Comparison of ENCODE assay signal across 8 cellular contexts in genomic region chr1:203305809-203306088, GRCh38. TPM values are rescaled to one million over a fixed set of nuclear protein-coding genes. Genes with fewer than 3 reads are reported as not detected.
DNase-seq lines count a peak whose midpoint lies in the region; ATAC-seq lines count a peak whose summit lies in the region.

No MANE protein-coding gene starts in this region.

- no peaks in the 10 kb centered on the region for H3K36me3 ChIP-seq in MG63
- H3K36me3 ChIP-seq in naive thymus-derived CD4-positive, alpha-beta T cell (ENCODE audit: control insufficient read depth in 2 of 3, insufficient read depth in 3 of 3, low read length in 3 of 3) = peaks cover 13 to 47% (median 21%) of the 10 kb centered on the region in 3 experiments

- peaks cover 48% of the 10 kb centered on the region for H3K36me3 Mint-ChIP-seq in T-helper 1 cell treated with Interleukin-12 subunit alpha and Interleukin-12 subunit beta and Interleukin-4 antibody, amounts not matched to agents 30 μg/mL and 1 μg/mL, for 36 hours (ENCODE audit: low read depth)
- H3K36me3 Mint-ChIP-seq in effector memory CD8-positive, alpha-beta T cell (ENCODE audit: insufficient read depth) = peaks cover 70% of the 10 kb centered on the region
- peaks cover 16 to 43% (median 37%) of the 10 kb centered on the region in 5 donors for H3K36me3 Mint-ChIP-seq in naive thymus-derived CD4-positive, alpha-beta T cell

- peak overlapping the region; percentile 97 for H3K4me3 Mint-ChIP-seq in T-helper 1 cell treated with Interleukin-12 subunit alpha and Interleukin-12 subunit beta and Interleukin-4 antibody, amounts not matched to agents 30 μg/mL and 1 μg/mL, for 36 hours
- H3K4me3 Mint-ChIP-seq in effector memory CD8-positive, alpha-beta T cell = peak overlapping the region; percentile 98
- peak overlapping the region; percentile 89 to 100 (median 96) for H3K4me3 Mint-ChIP-seq in naive thymus-derived CD4-positive, alpha-beta T cell

- peak overlapping the region; percentile 91 for H3K27ac Mint-ChIP-seq in T-helper 1 cell treated with Interleukin-12 subunit alpha and Interleukin-12 subunit beta and Interleukin-4 antibody, amounts not matched to agents 30 μg/mL and 1 μg/mL, for 36 hours
- peak overlapping the region; percentile 99 to 100 for H3K27ac Mint-ChIP-seq in effector memory CD8-positive, alpha-beta T cell
- H3K27ac Mint-ChIP-seq in naive thymus-derived CD4-positive, alpha-beta T cell = peak overlapping the region; percentile 96 to 100 (median 98)

- CTCF ChIA-PET in naive thymus-derived CD4-positive, alpha-beta T cell (lab: Charles Lee) = interaction anchor here (1.0 to 9.5 kb wide), 9 partner anchors 8 to 36 kb away, joined by 3 to 160 read pairs (median 35); no protein-coding TSS in a partner anchor

- POLR2A ChIA-PET in naive thymus-derived CD4-positive, alpha-beta T cell (lab: Charles Lee) = interaction anchor here (2.0 to 24.2 kb wide), 5 partner anchors 16 to 208 kb away, joined by 4 to 1812 read pairs (median 199); no protein-coding TSS in a partner anchor

- peak overlapping the region; percentile 100 for H3K27ac ChIP-seq in naive thymus-derived CD4-positive, alpha-beta T cell (ENCODE audit: low read depth, low read length)

- H3K4me1 ChIP-seq in naive thymus-derived CD4-positive, alpha-beta T cell (ENCODE audit: control insufficient read depth in 2 of 2, insufficient read depth in 2 of 2, low read length in 2 of 2) = peaks cover 22 to 40% of the 10 kb centered on the region in 2 donors

- H3K27me3 Mint-ChIP-seq in T-helper 1 cell treated with Interleukin-12 subunit alpha and Interleukin-12 subunit beta and Interleukin-4 antibody, amounts not matched to agents 30 μg/mL and 1 μg/mL, for 36 hours (ENCODE audit: low read depth) = no peaks in the 10 kb centered on the region
- no peaks in the 10 kb centered on the region for H3K27me3 Mint-ChIP-seq in effector memory CD8-positive, alpha-beta T cell
- no peaks in the 10 kb centered on the region for H3K27me3 Mint-ChIP-seq in naive thymus-derived CD4-positive, alpha-beta T cell

- peak; percentile 3 for ATAC-seq in effector memory CD8-positive, alpha-beta T cell (replicated peaks)
- peak; percentile 0 for ATAC-seq in naive thymus-derived CD4-positive, alpha-beta T cell
- ATAC-seq in GM19455 (IDR thresholded peaks at IDR 0.05; ENCODE audit: unreplicated experiment) = no peak
- no peak for ATAC-seq in HG02798 (IDR thresholded peaks at IDR 0.05; ENCODE audit: poor library complexity, unreplicated experiment)

- no peaks in the 10 kb centered on the region for H3K9me3 Mint-ChIP-seq in T-helper 1 cell treated with Interleukin-12 subunit alpha and Interleukin-12 subunit beta and Interleukin-4 antibody, amounts not matched to agents 30 μg/mL and 1 μg/mL, for 36 hours
- H3K9me3 Mint-ChIP-seq in effector memory CD8-positive, alpha-beta T cell = no peaks in the 10 kb centered on the region
- peaks cover 0 to 4% (median 0%) of the 10 kb centered on the region in 11 donors for H3K9me3 Mint-ChIP-seq in naive thymus-derived CD4-positive, alpha-beta T cell

- DNase-seq in T-helper 1 cell (no peak), MG63 (no peak), GDM1 (lab: John Stamatoyannopoulos, UW) (no peak)
- no peak for DNase-seq in effector memory CD8-positive, alpha-beta T cell
- DNase-seq in naive thymus-derived CD4-positive, alpha-beta T cell = no peak

- intact Hi-C loops in naive thymus-derived CD4-positive, alpha-beta T cell (cut with micrococcal nuclease) = loop anchor here (1.0 to 5.0 kb wide), 8 partner anchors 15 to 498 kb away; partner anchors contain the start of genes ATP2B4 (in 1 of the 2) and KDM5B (in 1 of the 2)

- peaks cover 56% of the 10 kb centered on the region for H3K4me1 Mint-ChIP-seq in T-helper 1 cell treated with Interleukin-12 subunit alpha and Interleukin-12 subunit beta and Interleukin-4 antibody, amounts not matched to agents 30 μg/mL and 1 μg/mL, for 36 hours (ENCODE audit: low read depth)
- H3K4me1 Mint-ChIP-seq in effector memory CD8-positive, alpha-beta T cell (ENCODE audit: low read depth in 2 of 2) = peaks cover 52 to 59% of the 10 kb centered on the region in 2 donors
- H3K4me1 Mint-ChIP-seq in naive thymus-derived CD4-positive, alpha-beta T cell = peaks cover 54 to 64% (median 59%) of the 10 kb centered on the region in 7 donors

- H3K4me3 ChIP-seq in MG63 = peak overlapping the region; percentile 75
- H3K4me3 ChIP-seq in naive thymus-derived CD4-positive, alpha-beta T cell (ENCODE audit: low read length) = peak overlapping the region; percentile 86

- H3K9me3 ChIP-seq in MG63 = no peaks in the 10 kb centered on the region
- no peaks in the 10 kb centered on the region for H3K9me3 ChIP-seq in naive thymus-derived CD4-positive, alpha-beta T cell (ENCODE audit: control insufficient read depth in 2 of 3, low read length in 3 of 3)

- 0 out of 2 replicates have a peak, but pooled peaks cover 5% of the 10 kb centered on the region for H3K27me3 ChIP-seq in MG63
- no peaks in the 10 kb centered on the region for H3K27me3 ChIP-seq in naive thymus-derived CD4-positive, alpha-beta T cell (ENCODE audit: control insufficient read depth in 2 of 2, insufficient read depth in 2 of 2, low read length in 2 of 2)

RNA-seq across cellular contexts. Expression of gene BTG2, which starts 0.4 kb away (rescaled TPM):
- total RNA-seq in MG63 (2014; rRNA removed; shearing (Covaris generic); ENCODE audit: low replicate concordance) = 0.10 and 2.0 TPM in 2 replicates
- total RNA-seq in naive thymus-derived CD4-positive, alpha-beta T cell = 100 to 1,000 TPM; 141 to 654 (median 241) TPM
- 100 to 1,000 TPM; 118 to 211 TPM for polyA plus RNA-seq in naive thymus-derived CD4-positive, alpha-beta T cell

RNA-seq across cellular contexts. Expression of gene FMOD, which starts 45.2 kb away (rescaled TPM):
- total RNA-seq in MG63 (2014; rRNA removed; shearing (Covaris generic); ENCODE audit: low replicate concordance) = not detected in 2 replicates
- not detected for total RNA-seq in naive thymus-derived CD4-positive, alpha-beta T cell
- not detected for polyA plus RNA-seq in naive thymus-derived CD4-positive, alpha-beta T cell

Comparison
In these comparisons a context has a peak if more than half of its experiments do, and no peak if none do; other contexts are left out.
1. ATAC-seq: peak in effector memory CD8-positive, alpha-beta T cell (single experiment) and naive thymus-derived CD4-positive, alpha-beta T cell (single experiment); none in GM19455 (single experiment) and HG02798 (single experiment).
2. RNA of gene BTG2, which starts 0.4 kb away (total RNA-seq): 141 to 654 TPM in naive thymus-derived CD4-positive, alpha-beta T cell; 0.10 to 2.0 TPM in MG63; every median in the first group is over 10 times any median in the second.
3. Peak in every context shown above with its lines, with median percentiles within 50 percentile points of each other: H3K27ac Mint-ChIP-seq and H3K4me3 Mint-ChIP-seq.